Comparison of ENCODE assay signal across 21 cellular contexts in the genomic region with DNA sequence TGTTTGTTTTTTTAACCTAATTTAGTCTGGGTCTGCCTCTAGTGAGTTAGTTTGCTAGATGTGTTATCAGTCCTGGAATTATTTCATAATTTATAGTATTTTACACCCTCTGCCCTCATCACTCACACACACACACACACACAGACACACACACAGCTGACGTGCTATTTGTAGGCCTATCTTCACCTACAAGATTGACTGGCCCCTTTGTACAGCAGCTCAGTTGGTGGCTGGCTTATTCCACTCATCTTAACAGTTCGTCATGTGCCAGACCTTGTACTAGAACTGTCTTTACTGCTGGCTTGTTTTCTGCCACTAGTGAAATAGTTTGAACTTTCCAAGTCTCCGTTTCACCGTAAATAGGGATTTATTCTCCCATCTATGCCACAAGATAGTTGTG. TPM values are rescaled to one million over a fixed set of nuclear protein-coding genes. Genes with fewer than 3 reads are reported as not detected.
A peak's percentile ranks its signal among the peaks of the same experiment; 100 is the strongest.
DNase-seq lines count a peak whose midpoint lies in the region; ATAC-seq and FAIRE-seq lines count a peak whose summit lies in the region.
"Had no signal": no experiment of that assay in that cellular context is flagged by ENCODE, and none has a peak within 500 bp of the region (broad histone marks: within the 10 kb centered on the region; RNA-seq: fewer than 3 reads in every experiment).

No MANE protein-coding gene starts in this region.

- CTCF ChIA-PET in activated CD8-positive, alpha-beta memory T cell treated with anti-CD3 and anti-CD28 coated beads, Interleukin-2, amount 10 ng/mL, durations not matched to agents 7 days and 5 days (lab: Charles Lee) = interaction anchor here (1.1 kb wide), 1 partner anchor 13 kb away, joined by 4 read pairs; no protein-coding TSS in a partner anchor

- peak; percentile 26 for DNase-seq in activated CD8-positive, alpha-beta memory T cell treated with anti-CD3 and anti-CD28 coated beads, Interleukin-2, amount 50 U/mL, for 48 hours
- no peak for DNase-seq in activated CD8-positive, alpha-beta memory T cell treated with anti-CD3 and anti-CD28 coated beads, Interleukin-2, amount 10 ng/mL, durations not matched to agents 7 days and 5 days
- DNase-seq in caudate nucleus (lab: John Stamatoyannopoulos, UW) (no peak), urothelium cell line (ENCODE audit: low spot score) (no peak)
- no peak for DNase-seq in activated naive CD4-positive, alpha-beta T cell treated with anti-CD3 and anti-CD28 coated beads, Interleukin-2, amount 50 U/mL, for 16 hours
- DNase-seq: CD4-positive, CD25-positive, alpha-beta regulatory T cell; CD8-positive, alpha-beta memory T cell; COR-L47; DMS 273 treated with DMSO at 0.1 percent for 48 hours; DMS53; DND-41; EL; GOT3; H9 had no signal

- H3K4me3 Mint-ChIP-seq in activated CD8-positive, alpha-beta memory T cell treated with anti-CD3 and anti-CD28 coated beads, Interleukin-2, amount 10 ng/mL, durations not matched to agents 7 days and 5 days = no peak overlapping the region
- no peak overlapping the region for H3K4me3 Mint-ChIP-seq in stimulated activated memory B cell treated with anti-CD40 and anti-IgM and Interleukin-4, amounts not matched to agents 10 μg/mL and 1 μg/mL and 100 μg/mL, for 72 hours
- H3K4me3 Mint-ChIP-seq: B cell; CD4-positive, CD25-positive, alpha-beta regulatory T cell; CD8-positive, alpha-beta memory T cell; H9 had no signal

- FAIRE-seq in urothelium cell line (lab: Jason Lieb, UNC) = peak; percentile 59
- FAIRE-seq: GM12878 had no signal

- no peak overlapping the region for H3K27ac Mint-ChIP-seq in activated CD8-positive, alpha-beta memory T cell treated with anti-CD3 and anti-CD28 coated beads, Interleukin-2, amount 10 ng/mL, durations not matched to agents 7 days and 5 days
- no peak overlapping the region for H3K27ac Mint-ChIP-seq in stimulated activated memory B cell treated with anti-CD40 and anti-IgM and Interleukin-4, amounts not matched to agents 10 μg/mL and 1 μg/mL and 100 μg/mL, for 72 hours
- H3K27ac Mint-ChIP-seq: B cell; CD8-positive, alpha-beta memory T cell had no signal

- peaks cover 10% of the 10 kb centered on the region for H3K4me1 Mint-ChIP-seq in activated CD8-positive, alpha-beta memory T cell treated with anti-CD3 and anti-CD28 coated beads, Interleukin-2, amount 10 ng/mL, durations not matched to agents 7 days and 5 days
- no peaks in the 10 kb centered on the region for H3K4me1 Mint-ChIP-seq in stimulated activated memory B cell treated with anti-CD40 and anti-IgM and Interleukin-4, amounts not matched to agents 10 μg/mL and 1 μg/mL and 100 μg/mL, for 72 hours

- no peaks in the 10 kb centered on the region for H3K27me3 Mint-ChIP-seq in activated CD8-positive, alpha-beta memory T cell treated with anti-CD3 and anti-CD28 coated beads, Interleukin-2, amount 10 ng/mL, durations not matched to agents 7 days and 5 days
- no peaks in the 10 kb centered on the region for H3K27me3 Mint-ChIP-seq in stimulated activated memory B cell treated with anti-CD40 and anti-IgM and Interleukin-4, amounts not matched to agents 10 μg/mL and 1 μg/mL and 100 μg/mL, for 72 hours
- H3K27me3 Mint-ChIP-seq: B cell; CD4-positive, CD25-positive, alpha-beta regulatory T cell; CD8-positive, alpha-beta memory T cell had no signal

- ATAC-seq in activated CD8-positive, alpha-beta memory T cell treated with anti-CD3 and anti-CD28 coated beads, Interleukin-2, amount 10 ng/mL, durations not matched to agents 7 days and 5 days = no peak
- no peak for ATAC-seq in HG02610 (IDR thresholded peaks at IDR 0.05; ENCODE audit: unreplicated experiment)
- no peak for ATAC-seq in stimulated activated memory B cell treated with anti-CD40 and anti-IgM and Interleukin-4, amounts not matched to agents 10 μg/mL and 1 μg/mL and 100 μg/mL, for 72 hours
- ATAC-seq: GM12878 had no signal

- no peaks in the 10 kb centered on the region for H3K9me3 Mint-ChIP-seq in activated CD8-positive, alpha-beta memory T cell treated with anti-CD3 and anti-CD28 coated beads, Interleukin-2, amount 10 ng/mL, durations not matched to agents 7 days and 5 days (ENCODE audit: low read depth)
- no peaks in the 10 kb centered on the region for H3K9me3 Mint-ChIP-seq in stimulated activated memory B cell treated with anti-CD40 and anti-IgM and Interleukin-4, amounts not matched to agents 10 μg/mL and 1 μg/mL and 100 μg/mL, for 72 hours
- H3K9me3 Mint-ChIP-seq: CD4-positive, CD25-positive, alpha-beta regulatory T cell; CD8-positive, alpha-beta memory T cell had no signal

- peak overlapping the region; percentile 86 for H3K27ac ChIP-seq in caudate nucleus (ENCODE audit: low read depth, low read length)
- peak overlapping the region; percentile 6 for H3K27ac ChIP-seq in layer of hippocampus (ENCODE audit: low read depth, low read length)
- H3K27ac ChIP-seq: BLaER1 treated with 17β-estradiol and CSF1 and Interleukin-3, amounts not matched to agents 10 nM and 100 nM; HL-60 had no signal

- peaks cover 62% of the 10 kb centered on the region for H3K36me3 Mint-ChIP-seq in activated CD8-positive, alpha-beta memory T cell treated with anti-CD3 and anti-CD28 coated beads, Interleukin-2, amount 10 ng/mL, durations not matched to agents 7 days and 5 days
- peaks cover 36% of the 10 kb centered on the region for H3K36me3 Mint-ChIP-seq in stimulated activated memory B cell treated with anti-CD40 and anti-IgM and Interleukin-4, amounts not matched to agents 10 μg/mL and 1 μg/mL and 100 μg/mL, for 72 hours

- H3K27me3 ChIP-seq in layer of hippocampus (ENCODE audit: control insufficient read depth, insufficient read depth, low read length) = no peaks in the 10 kb centered on the region
- H3K27me3 ChIP-seq: BLaER1 treated with 17β-estradiol and CSF1 and Interleukin-3, amounts not matched to agents 10 nM and 100 nM had no signal

RNA-seq across cellular contexts. Expression of a gene that starts 21.3 kb away (rescaled TPM):
- total RNA-seq in activated CD8-positive, alpha-beta memory T cell treated with anti-CD3 and anti-CD28 coated beads, Interleukin-2, amount 10 ng/mL, durations not matched to agents 7 days and 5 days = 10 to 100 TPM; 55.4 to 57.4 TPM

RNA-seq across cellular contexts. Expression of a gene that starts 21.3 kb away (rescaled TPM):
- 10 to 100 TPM; 17.9 to 29.3 TPM for total RNA-seq in activated CD8-positive, alpha-beta memory T cell treated with anti-CD3 and anti-CD28 coated beads, Interleukin-2, amount 10 ng/mL, durations not matched to agents 7 days and 5 days
